In genomic region chr17:80827646-80828643, GRCh38 we compare ENCODE assay signal across 1 cellular context.
TF ChIP-seq lines count a peak whose summit lies in the region.

No MANE protein-coding gene starts in this region.

TF ChIP-seq in H1, 55 proteins besides CTCF, POLR2A, EP300 and RAD21 (continued from another document):
- peak; percentile 47 for TF ChIP-seq CHD7 (IDR thresholded peaks at IDR 0.05; ENCODE audit: insufficient replicate concordance, low read length)
- no peak for TF ChIP-seq BRCA1 (IDR thresholded peaks at IDR 0.05; ENCODE audit: low read depth, low read length)
- TF ChIP-seq RNF2 (IDR thresholded peaks at IDR 0.05; ENCODE audit: borderline replicate concordance, low read depth, low read length, missing control alignments, poor library complexity, severe bottlenecking) = no peak
- no peak; the same call in 1 of the 2 replicates for TF ChIP-seq MAX (IDR thresholded peaks at IDR 0.05)
- peak; percentile 96 for TF ChIP-seq BACH1 (IDR thresholded peaks at IDR 0.05; ENCODE audit: low read length)
- no peak for TF ChIP-seq YY1 (IDR thresholded peaks at IDR 0.05; ENCODE audit: low read depth, low read length)
- TF ChIP-seq POU5F1 (IDR thresholded peaks at IDR 0.05; ENCODE audit: low read depth, low read length) = 0 out of 2 replicates have a peak, but pooled peaks have one; percentile 40
- no peak for TF ChIP-seq KDM4A (IDR thresholded peaks at IDR 0.05; ENCODE audit: low read depth, low read length, severe bottlenecking)
- no peak for TF ChIP-seq TAF1 (IDR thresholded peaks at IDR 0.05; ENCODE audit: low read depth, low read length)
- no peak for TF ChIP-seq GABPA (IDR thresholded peaks at IDR 0.05; ENCODE audit: borderline replicate concordance, insufficient read depth, low read length)
- peak; percentile 89 for TF ChIP-seq TCF12 (IDR thresholded peaks at IDR 0.05; ENCODE audit: low read depth, low read length)
- TF ChIP-seq PHF8 (conservative IDR thresholded peaks at IDR 0.05; ENCODE audit: low read depth, low read length) = no peak
- TF ChIP-seq CBX8 (IDR thresholded peaks at IDR 0.05; ENCODE audit: borderline replicate concordance, low read depth, low read length) = no peak
- TF ChIP-seq RFX5 (IDR thresholded peaks at IDR 0.05; ENCODE audit: borderline replicate concordance, low read depth, low read length) = no peak
- TF ChIP-seq SP2 (IDR thresholded peaks at IDR 0.05; ENCODE audit: low read length) = no peak
- no peak for TF ChIP-seq SAP30 (IDR thresholded peaks at IDR 0.05; ENCODE audit: insufficient read depth, insufficient replicate concordance, low read length)
- TF ChIP-seq TEAD4 (IDR thresholded peaks at IDR 0.05; ENCODE audit: low read depth, low read length) = peak; percentile 75
- 0 out of 2 replicates have a peak, but pooled peaks have one; percentile 33 for TF ChIP-seq CREB1 (IDR thresholded peaks at IDR 0.05)
- TF ChIP-seq CTBP2 (IDR thresholded peaks at IDR 0.05; ENCODE audit: borderline replicate concordance, insufficient read depth, insufficient read length, low read length) = peak; percentile 70
- TF ChIP-seq CBX5 (IDR thresholded peaks at IDR 0.05; ENCODE audit: low read depth, low read length) = no peak
- no peak for TF ChIP-seq SUZ12 (IDR thresholded peaks at IDR 0.05; ENCODE audit: low read length)
- TF ChIP-seq CHD2 (IDR thresholded peaks at IDR 0.05; ENCODE audit: low read length) = no peak
- TF ChIP-seq SP4 (IDR thresholded peaks at IDR 0.05; ENCODE audit: low read length) = no peak
- TF ChIP-seq KDM1A (IDR thresholded peaks at IDR 0.05; ENCODE audit: borderline replicate concordance, low read length) = peak; percentile 97
- no peak for TF ChIP-seq USF2 (IDR thresholded peaks at IDR 0.05; ENCODE audit: low read length)
- TF ChIP-seq NANOG (IDR thresholded peaks at IDR 0.05; ENCODE audit: insufficient read depth, low read depth, low read length, poor library complexity, severe bottlenecking) = peak; percentile 92
- TF ChIP-seq SP1 (IDR thresholded peaks at IDR 0.05; ENCODE audit: low read depth, low read length) = no peak
- no peak for TF ChIP-seq HDAC6 (IDR thresholded peaks at IDR 0.05; ENCODE audit: low read depth, low read length)
- TF ChIP-seq TBP (IDR thresholded peaks at IDR 0.05; ENCODE audit: low read depth, low read length) = no peak
- TF ChIP-seq RXRA (IDR thresholded peaks at IDR 0.05; ENCODE audit: insufficient read depth, low read depth, low read length) = no peak
- TF ChIP-seq ATF3 (IDR thresholded peaks at IDR 0.05; ENCODE audit: insufficient read depth, low read depth, low read length) = no peak
- no peak for TF ChIP-seq CHD1 (IDR thresholded peaks at IDR 0.05; ENCODE audit: low read depth, low read length)
- no peak for TF ChIP-seq JUN (IDR thresholded peaks at IDR 0.05; ENCODE audit: low read depth, low read length)
- TF ChIP-seq KDM5A (IDR thresholded peaks at IDR 0.05; ENCODE audit: low read length) = no peak
- TF ChIP-seq CEBPB (IDR thresholded peaks at IDR 0.05; ENCODE audit: low read depth, low read length) = peak; percentile 0; the same call in 1 of the 2 replicates
- TF ChIP-seq BCL11A (IDR thresholded peaks at IDR 0.05; ENCODE audit: low read depth in 2 of 2, low read length in 2 of 2) = no peak
- no peak for TF ChIP-seq FOSL1 (IDR thresholded peaks at IDR 0.05; ENCODE audit: insufficient read depth, low read depth, low read length)
- TF ChIP-seq MAFK (IDR thresholded peaks at IDR 0.05; ENCODE audit: low read depth, low read length) = peak; percentile 84
- no peak for TF ChIP-seq SRF (IDR thresholded peaks at IDR 0.05; ENCODE audit: low read depth, low read length)
- no peak for TF ChIP-seq ZNF274 (IDR thresholded peaks at IDR 0.05; ENCODE audit: borderline replicate concordance, extremely low read depth, low read length)
- no peak for TF ChIP-seq ATF2 (IDR thresholded peaks at IDR 0.05; ENCODE audit: low read length)
- 0 out of 2 replicates have a peak, but pooled peaks have one; percentile 36 for TF ChIP-seq E2F6 (IDR thresholded peaks at IDR 0.05)
- no peak for TF ChIP-seq SIX5 (IDR thresholded peaks at IDR 0.05; ENCODE audit: low read depth, low read length)
- no peak for TF ChIP-seq RBBP5 (IDR thresholded peaks at IDR 0.05; ENCODE audit: borderline replicate concordance, low read depth, low read length)
- peak; percentile 67 to 96; a peak in 3 of 4 replicates for TF ChIP-seq HDAC2 (IDR thresholded peaks at IDR 0.05; ENCODE audit: borderline replicate concordance in 1 of 2, low read depth in 2 of 2, low read length in 2 of 2)
- no peak for TF ChIP-seq GTF2F1 (IDR thresholded peaks at IDR 0.05; ENCODE audit: borderline replicate concordance, low read depth, low read length)
